Comparison of ENCODE assay signal across 19 cellular contexts in the genomic region with DNA sequence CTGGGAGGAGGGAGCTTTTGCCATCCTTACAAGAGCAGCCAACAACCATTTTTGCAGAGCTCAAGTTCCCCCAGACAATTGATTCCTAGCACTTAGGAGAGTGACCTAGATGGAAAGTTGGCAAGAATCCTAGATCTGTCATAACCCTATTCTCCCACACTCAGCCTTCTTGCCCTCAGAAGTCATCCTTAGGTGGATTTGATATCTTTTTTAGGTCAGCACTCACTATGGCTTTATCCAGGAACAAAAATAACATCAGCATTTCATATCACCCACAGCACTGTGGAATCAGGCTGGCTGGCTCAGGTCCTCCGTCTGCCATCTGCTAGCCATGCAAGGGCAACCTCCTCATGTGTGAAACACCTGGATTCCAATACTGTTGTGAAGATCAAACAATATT. TPM values are rescaled to one million over a fixed set of nuclear protein-coding genes. Genes with fewer than 3 reads are reported as not detected.
DNase-seq lines count a peak whose midpoint lies in the region; ATAC-seq and TF ChIP-seq lines count a peak whose summit lies in the region.
"Had no signal": no experiment of that assay in that cellular context is flagged by ENCODE, and none has a peak within 500 bp of the region (broad histone marks: within the 10 kb centered on the region; RNA-seq: fewer than 3 reads in every experiment).

No MANE protein-coding gene starts in this region.

- no peaks in the 10 kb centered on the region for H3K27me3 ChIP-seq in right cardiac atrium (ENCODE audit: control insufficient read depth, insufficient read depth)
- H3K27me3 ChIP-seq in osteoblast (ENCODE audit: insufficient read depth, low read length) = no peaks in the 10 kb centered on the region
- no peaks in the 10 kb centered on the region for H3K27me3 ChIP-seq in esophagus muscularis mucosa

- H3K79me2 ChIP-seq in osteoblast (ENCODE audit: insufficient read depth, low read length) = no peaks in the 10 kb centered on the region

- H4K20me1 ChIP-seq in osteoblast (ENCODE audit: insufficient read depth, low read length) = no peaks in the 10 kb centered on the region

- TF ChIP-seq EP300 in esophagus muscularis mucosa (IDR thresholded peaks at IDR 0.05) = no peak

- DNase-seq in DMS 273 (lab: John Stamatoyannopoulos, UW; ENCODE audit: unreplicated experiment) (peak; percentile 4), DMS 273 treated with DMSO at 0.1 percent for 48 hours (lab: John Stamatoyannopoulos, UW) (no peak), Right ventricle myocardium inferior (ENCODE audit: missing footprints) (no peak), cardiac septum (ENCODE audit: low spot score) (no peak), right cardiac atrium (no peak), osteoblast (ENCODE audit: insufficient read length, low spot score, missing footprints) (no peak), head of caudate nucleus (no peak), esophagus muscularis mucosa (ENCODE audit: extremely low spot score) (no peak)
- DNase-seq: AML-193, GDM1, MM.1S, NCI-H1092, NCI-H2081, NCI-H446, OCI-M1, SIG-M5 had no signal

- WGBS in right cardiac atrium = 48% methylated on average over 1 of the region's 1 CpG
- WGBS in esophagus muscularis mucosa = 33% methylated on average over 1 of the region's 1 CpG

- H3K4me2 ChIP-seq in osteoblast (ENCODE audit: insufficient read depth, low read length) = no peak overlapping the region

- TF ChIP-seq CTCF in osteoblast (IDR thresholded peaks at IDR 0.05; ENCODE audit: extremely low read depth, low read depth, low read length) (no peak), esophagus muscularis mucosa (IDR thresholded peaks at IDR 0.05) (no peak)

- H3K9me3 ChIP-seq in right cardiac atrium (ENCODE audit: control insufficient read depth, low read length) (no peaks in the 10 kb centered on the region), osteoblast (ENCODE audit: low read depth, low read length) (no peaks in the 10 kb centered on the region), esophagus muscularis mucosa (no peaks in the 10 kb centered on the region)

- peaks cover 1% of the 10 kb centered on the region for H3K4me1 ChIP-seq in right cardiac atrium (ENCODE audit: control insufficient read depth, insufficient read depth, low read length)
- H3K4me1 ChIP-seq in osteoblast (ENCODE audit: insufficient read depth, low read length) = no peaks in the 10 kb centered on the region
- peaks cover 5 to 17% (median 8%) of the 10 kb centered on the region in 4 donors for H3K4me1 ChIP-seq in esophagus muscularis mucosa

- H3K27ac ChIP-seq in right cardiac atrium (ENCODE audit: low read length) (peak overlapping the region; percentile 52), osteoblast (ENCODE audit: low read depth, low read length) (no peak overlapping the region), esophagus muscularis mucosa (replicated peaks in 1 of 4) (no peak overlapping the region)
- H3K27ac ChIP-seq: 22Rv1, C4-2B had no signal

- ATAC-seq in Right ventricle myocardium inferior (peak; percentile 61), right cardiac atrium (peak; percentile 50 to 52)

- H3K4me3 ChIP-seq in right cardiac atrium (ENCODE audit: low read length) = no peak overlapping the region
- no peak overlapping the region for H3K4me3 ChIP-seq in osteoblast (ENCODE audit: insufficient read depth, low read length)
- H3K4me3 ChIP-seq in esophagus muscularis mucosa = no peak overlapping the region

- TF ChIP-seq POLR2A in esophagus muscularis mucosa (IDR thresholded peaks at IDR 0.05; ENCODE audit: low read depth) = no peak

- no peak overlapping the region for H2AFZ ChIP-seq in osteoblast (ENCODE audit: low read length)

- intact Hi-C loops in Right ventricle myocardium inferior (cut with DNase I) = loop anchor here (5.0 kb wide), 1 partner anchor 384 kb away; the partner anchor contains the start of gene ATP1B1
- intact Hi-C loops in cardiac septum (cut with DNase I) = loop anchor here (5.0 kb wide), 1 partner anchor 99 kb away; no protein-coding TSS in a partner anchor
- intact Hi-C loops in right cardiac atrium (cut with DNase I) = loop anchor here in 1 of 4 donors (10.0 kb wide), 1 partner anchor 392 kb away; no protein-coding TSS in a partner anchor
- intact Hi-C loops in head of caudate nucleus (cut with DNase I) = no loop called here
- intact Hi-C loops in esophagus muscularis mucosa (cut with DNase I) = no loop called here

- H3K36me3 ChIP-seq in osteoblast (ENCODE audit: insufficient read depth, low read length) (no peaks in the 10 kb centered on the region), esophagus muscularis mucosa (no peaks in the 10 kb centered on the region)

RNA-seq across cellular contexts. Expression of gene DPT, which starts 6.0 kb away (rescaled TPM):
- total RNA-seq in Right ventricle myocardium inferior = 42.0 TPM
- 32.1 TPM for total RNA-seq in cardiac septum
- 100 to 1,000 TPM in 3 of 4 donors, 10 to 100 TPM in 1; 77.0 to 151 (median 119) TPM for total RNA-seq in right cardiac atrium
- 77.0 TPM for polyA plus RNA-seq in right cardiac atrium
- total RNA-seq in osteoblast = 2.4 and 4.3 TPM in 2 replicates
- 100 to 1,000 TPM in 3 of 4 donors, 10 to 100 TPM in 1; 95.3 to 190 (median 138) TPM for total RNA-seq in esophagus muscularis mucosa
- total RNA-seq: LHCN-M2 had no signal

Comparison
In these comparisons a context has a peak if more than half of its experiments do, and no peak if none do; other contexts are left out.
1. intact Hi-C loops: an anchor here in Right ventricle myocardium inferior (5.0 kb wide) and cardiac septum (5.0 kb wide); none called in head of caudate nucleus and esophagus muscularis mucosa.